Comparison of ENCODE assay signal across 8 cellular contexts in the genomic region with DNA sequence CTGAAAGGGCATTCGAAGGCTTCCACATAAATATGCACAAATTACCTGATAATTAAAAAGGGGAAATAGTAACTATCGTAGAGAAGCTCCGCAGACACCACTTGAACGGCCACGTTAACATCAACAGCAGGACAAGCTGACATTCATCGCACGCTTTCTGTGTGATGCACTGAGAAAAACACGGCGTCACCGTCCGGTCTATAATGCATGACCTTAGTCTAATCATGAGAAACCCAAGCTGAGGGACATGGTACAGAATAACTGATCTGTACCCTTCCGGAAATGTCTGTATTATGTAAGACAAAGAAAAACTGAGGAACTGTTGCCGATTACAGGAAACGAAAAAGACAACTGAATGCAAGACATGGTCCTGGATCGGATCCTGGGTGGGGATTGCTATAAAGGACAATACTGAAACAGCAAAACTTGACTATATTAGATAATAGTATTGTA. TPM values are rescaled to one million over a fixed set of nuclear protein-coding genes. Genes with fewer than 3 reads are reported as not detected.
DNase-seq lines count a peak whose midpoint lies in the region; ATAC-seq and TF ChIP-seq lines count a peak whose summit lies in the region.

No MANE protein-coding gene starts in this region.

- peak overlapping the region; percentile 93 for H3K4me3 ChIP-seq in CD4-positive, CD25-positive, alpha-beta regulatory T cell (ENCODE audit: low read depth, low read length)
- H3K4me3 ChIP-seq in mammary epithelial cell (replicated peaks in 1 of 3; ENCODE audit: insufficient read depth in 1 of 3, low read depth in 2 of 3, low read length in 3 of 3) (peak overlapping the region; percentile 40 to 58 (median 46)), stomach smooth muscle (ENCODE audit: low read length in 2 of 2) (peak overlapping the region; percentile 72 to 84)

- H3K4me1 ChIP-seq in CD4-positive, CD25-positive, alpha-beta regulatory T cell (ENCODE audit: control insufficient read depth, insufficient read depth, low read length, poor library complexity, severe bottlenecking): peaks cover 21% of the 10 kb centered on the region
- H3K4me1 ChIP-seq in mammary epithelial cell (ENCODE audit: insufficient read depth, low read length) (peaks cover 54% of the 10 kb centered on the region), stomach smooth muscle (ENCODE audit: control insufficient read depth, insufficient read depth, low read length) (peaks cover 7% of the 10 kb centered on the region)

- H3K27ac ChIP-seq in CD4-positive, CD25-positive, alpha-beta regulatory T cell (ENCODE audit: insufficient read depth, low read length, poor library complexity, severe bottlenecking): peak overlapping the region; percentile 98
- peak overlapping the region; percentile 69 for H3K27ac ChIP-seq in mammary epithelial cell (ENCODE audit: insufficient read depth, low read depth, low read length)
- H3K27ac ChIP-seq in stomach smooth muscle (ENCODE audit: low read length): peak overlapping the region; percentile 67

- peak overlapping the region; percentile 99 for H3K27ac Mint-ChIP-seq in CD4-positive, CD25-positive, alpha-beta regulatory T cell

- no peaks in the 10 kb centered on the region for H3K9me3 Mint-ChIP-seq in CD4-positive, CD25-positive, alpha-beta regulatory T cell

- BruUV-seq in mammary epithelial cell (replicated peaks; lab: Mats Ljungman, UMichigan): TSS peak; percentile 82

- intact Hi-C loops in mammary epithelial cell (cut with micrococcal nuclease): loop anchor here (5.0 kb wide), 4 partner anchors 96 to 364 kb away; a partner anchor contains a TSS

- H3K27me3 ChIP-seq in CD4-positive, CD25-positive, alpha-beta regulatory T cell (ENCODE audit: control insufficient read depth, insufficient read depth, low read length): no peaks in the 10 kb centered on the region
- H3K27me3 ChIP-seq in mammary epithelial cell (ENCODE audit: insufficient read depth, low read length) (no peaks in the 10 kb centered on the region), stomach smooth muscle (ENCODE audit: control insufficient read depth in 1 of 2, insufficient read depth in 2 of 2, low read length in 2 of 2) (no peaks in the 10 kb centered on the region)

- H3K9ac ChIP-seq in mammary epithelial cell (ENCODE audit: insufficient read depth, low read length) (peak overlapping the region; percentile 66), stomach smooth muscle (ENCODE audit: low read length in 2 of 2) (peak overlapping the region; percentile 50 to 74)

- H3K36me3 Mint-ChIP-seq in CD4-positive, CD25-positive, alpha-beta regulatory T cell: peaks cover 9% of the 10 kb centered on the region

- H3K27me3 Mint-ChIP-seq in CD4-positive, CD25-positive, alpha-beta regulatory T cell: no peaks in the 10 kb centered on the region

- dilution Hi-C loops in mammary epithelial cell (cut with HindIII; ENCODE audit: low sequenced_read_pairs): no loop called here

- no peak for TF ChIP-seq CTCF in mammary epithelial cell (conservative IDR thresholded peaks at IDR 0.05 in 1 of 2, IDR thresholded peaks at IDR 0.05 in 1 of 2; ENCODE audit: extremely low read depth in 1 of 2, insufficient read depth in 1 of 2, low read depth in 1 of 2, low read length in 2 of 2)

- H3K36me3 ChIP-seq in CD4-positive, CD25-positive, alpha-beta regulatory T cell (ENCODE audit: control insufficient read depth, insufficient read depth, low read length): peaks cover 8% of the 10 kb centered on the region
- peaks cover 10% of the 10 kb centered on the region for H3K36me3 ChIP-seq in mammary epithelial cell (ENCODE audit: insufficient read depth, low read length)
- H3K36me3 ChIP-seq in stomach smooth muscle (ENCODE audit: control insufficient read depth in 2 of 2, insufficient read depth in 2 of 2, low read length in 2 of 2): peaks cover 3 to 8% of the 10 kb centered on the region in 2 donors

- H3K79me2 ChIP-seq in mammary epithelial cell (ENCODE audit: insufficient read depth, low read length): peaks cover 43% of the 10 kb centered on the region

- DNase-seq in CD4-positive, CD25-positive, alpha-beta regulatory T cell: peak in 2 of 3 donors; percentile 44 to 81
- DNase-seq in T-helper 22 cell (ENCODE audit: low read depth) (peak; percentile 39), mammary epithelial cell (no peak), lung microvascular endothelial cell (ENCODE audit: low read depth in 2 of 2) (peak; percentile 77 to 81), NCI-H1436 treated with DMSO at 0.1 percent for 48 hours (lab: John Stamatoyannopoulos, UW) (no peak)

- H4K20me1 ChIP-seq in mammary epithelial cell (ENCODE audit: insufficient read depth, low read length): no peaks in the 10 kb centered on the region

- in situ Hi-C loops in mammary epithelial cell (cut with MboI; ENCODE audit: low sequenced_read_pairs in 2 of 2): no loop called here

- peak overlapping the region; percentile 81 for H3K4me2 ChIP-seq in mammary epithelial cell (ENCODE audit: insufficient read depth, low read depth, low read length)

- peak; percentile 13 to 23 for ATAC-seq in CD4-positive, CD25-positive, alpha-beta regulatory T cell (ENCODE audit: low read depth in 2 of 2)
- ATAC-seq in GM19438 (IDR thresholded peaks at IDR 0.05; ENCODE audit: low read depth, unreplicated experiment) (peak; percentile 12), HG03571 (IDR thresholded peaks at IDR 0.05; ENCODE audit: unreplicated experiment) (peak; percentile 18)

- 4% methylated on average over 15 of the region's 15 CpGs for WGBS in mammary epithelial cell (ENCODE audit: low coverage, missing lambda C conversion rate)

- CTCF ChIA-PET in mammary epithelial cell (lab: Charles Lee; ENCODE audit: low non-redundant PET): no interaction called here

- peak overlapping the region; percentile 72 for H2AFZ ChIP-seq in mammary epithelial cell (ENCODE audit: low read depth, low read length)

- H3K4me1 Mint-ChIP-seq in CD4-positive, CD25-positive, alpha-beta regulatory T cell: peaks cover 13 to 46% (median 21%) of the 10 kb centered on the region in 4 donors

- no peaks in the 10 kb centered on the region for H3K9me3 ChIP-seq in CD4-positive, CD25-positive, alpha-beta regulatory T cell (ENCODE audit: control insufficient read depth in 2 of 2, low read length in 2 of 2)
- H3K9me3 ChIP-seq in mammary epithelial cell (replicated peaks; ENCODE audit: insufficient read depth, low read length): no peaks in the 10 kb centered on the region
- no peaks in the 10 kb centered on the region for H3K9me3 ChIP-seq in stomach smooth muscle (ENCODE audit: control insufficient read depth in 2 of 2, low read length in 2 of 2)

- H3K4me3 Mint-ChIP-seq in CD4-positive, CD25-positive, alpha-beta regulatory T cell: peak overlapping the region; percentile 95 to 98 (median 97)

RNA-seq across cellular contexts. Expression of a gene that starts 0.7 kb away (rescaled TPM):
- total RNA-seq in CD4-positive, CD25-positive, alpha-beta regulatory T cell: 112 TPM
- 10 to 100 TPM; 19.9 to 26.6 (median 23.0) TPM for polyA plus RNA-seq in CD4-positive, CD25-positive, alpha-beta regulatory T cell
- 100 to 1,000 TPM in 1 of 2 donors, 10 to 100 TPM in 1; 47.8 to 127 TPM for total RNA-seq in mammary epithelial cell
- 145 TPM for polyA plus RNA-seq in mammary epithelial cell
- polyA minus RNA-seq in mammary epithelial cell: 192 TPM
- total RNA-seq in lung microvascular endothelial cell: 58.2 and 73.0 TPM in 2 replicates

RNA-seq across cellular contexts. Expression of a gene that starts 14.7 kb away (rescaled TPM):
- total RNA-seq in CD4-positive, CD25-positive, alpha-beta regulatory T cell: 39.3 TPM
- polyA plus RNA-seq in CD4-positive, CD25-positive, alpha-beta regulatory T cell: 1 to 10 TPM in 3 of 4 donors, under 1 TPM in 1; 1.00 to 1.3 (median 1.3) TPM
- total RNA-seq in mammary epithelial cell (10 to 100 TPM; 30.0 to 62.9 TPM), lung microvascular endothelial cell (34.9 and 53.6 TPM in 2 replicates)
- polyA plus RNA-seq in mammary epithelial cell: 26.3 TPM
- 39.8 TPM for polyA minus RNA-seq in mammary epithelial cell

RNA-seq across cellular contexts. Expression of a gene that starts 45.9 kb away (rescaled TPM):
- 1.2 TPM for total RNA-seq in CD4-positive, CD25-positive, alpha-beta regulatory T cell
- under 1 TPM; 0.22 to 0.58 (median 0.51) TPM for polyA plus RNA-seq in CD4-positive, CD25-positive, alpha-beta regulatory T cell
- total RNA-seq in mammary epithelial cell: 1 to 10 TPM; 1.8 to 3.3 TPM
- 1.1 TPM for polyA plus RNA-seq in mammary epithelial cell
- polyA minus RNA-seq in mammary epithelial cell: not detected
- total RNA-seq in lung microvascular endothelial cell: 0.44 and 0.60 TPM in 2 replicates

Comparison
In these comparisons a context has a peak if more than half of its experiments do, and no peak if none do; other contexts are left out.
1. DNase-seq: peak in CD4-positive, CD25-positive, alpha-beta regulatory T cell (2 of 3), T-helper 22 cell (single experiment) and lung microvascular endothelial cell (2 of 2); none in mammary epithelial cell (single experiment) and NCI-H1436 treated with DMSO at 0.1 percent for 48 hours (single experiment).
2. Peak in every context shown above with its lines, with median percentiles within 50 percentile points of each other: ATAC-seq, H3K27ac ChIP-seq and H3K4me3 ChIP-seq.